9 cellular contexts compared by ENCODE assay signal in the genomic region with DNA sequence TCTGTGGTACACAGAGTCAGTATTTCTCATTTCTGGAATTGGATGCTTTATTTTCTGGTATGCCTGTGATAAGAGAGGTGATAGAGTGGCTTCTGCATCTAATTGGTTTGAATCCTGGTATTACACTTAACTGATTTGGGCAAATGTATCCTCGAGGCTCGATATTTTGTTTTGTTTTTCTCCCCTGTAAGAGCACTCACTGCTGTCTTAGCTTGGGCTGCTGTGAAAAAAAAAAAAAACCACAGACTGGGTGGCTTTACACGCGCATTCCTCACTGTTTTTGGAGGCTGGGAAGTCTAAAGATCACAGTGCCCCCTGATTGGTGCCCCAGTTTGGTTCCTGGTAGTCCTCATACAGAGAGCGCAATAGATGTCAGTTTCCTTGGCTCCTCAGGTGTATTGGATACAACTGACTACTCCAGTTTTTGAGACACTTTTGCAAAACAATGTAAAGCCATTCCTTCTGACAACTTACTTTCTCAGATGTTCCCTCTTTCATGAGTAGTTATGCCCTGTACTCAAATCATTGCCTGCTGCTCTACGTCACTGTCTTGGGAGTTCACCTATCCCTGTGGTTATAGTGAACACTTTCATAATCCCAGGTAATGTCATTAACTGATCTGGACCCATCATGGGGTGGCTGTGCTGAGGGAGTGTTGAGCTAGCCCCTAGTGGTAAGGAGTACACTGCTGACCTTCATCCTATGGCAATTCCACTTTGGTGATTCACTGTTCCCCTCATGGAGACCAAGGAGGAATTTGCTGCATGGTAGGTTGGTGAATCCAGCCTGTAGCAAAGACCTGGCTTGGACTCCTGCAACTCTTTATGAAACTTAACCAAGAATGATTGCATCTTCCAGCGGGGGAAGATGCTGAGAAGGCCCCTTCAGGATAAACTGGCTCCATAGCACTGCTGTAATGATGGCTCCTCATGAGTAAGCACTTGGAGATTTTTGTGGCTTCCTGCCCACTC. TPM values are rescaled to one million over a fixed set of nuclear protein-coding genes. Genes with fewer than 3 reads are reported as not detected.
A peak's percentile ranks its signal among the peaks of the same experiment; 100 is the strongest.
DNase-seq lines count a peak whose midpoint lies in the region; ATAC-seq, FAIRE-seq and TF ChIP-seq lines count a peak whose summit lies in the region.
"Had no signal": no experiment of that assay in that cellular context is flagged by ENCODE, and none has a peak within 500 bp of the region (broad histone marks: within the 10 kb centered on the region; RNA-seq: fewer than 3 reads in every experiment).

No MANE protein-coding gene starts in this region.

- intact Hi-C loops in HepG2 (cut with micrococcal nuclease; ENCODE audit: unreplicated experiment) (no loop called here), right lobe of liver (cut with DNase I) (no loop called here), psoas muscle (cut with DNase I) (no loop called here)

- H3K4me2 ChIP-seq in HepG2 (ENCODE audit: low read depth, low read length): no peak overlapping the region

- H3K79me2 ChIP-seq in HepG2 (ENCODE audit: insufficient read depth, low read length): peaks cover 28% of the 10 kb centered on the region

- WGBS in HepG2 (ENCODE audit: low lambda C conversion rate): 78% methylated on average over 7 of the region's 7 CpGs
- WGBS in right lobe of liver (ENCODE audit: insufficient coverage, low coverage, low lambda C conversion rate, missing lambda C conversion rate): 86% methylated on average over 7 of the region's 7 CpGs
- 88 to 96% (median 91%) methylated on average over 7 of the region's 7 CpGs for WGBS in psoas muscle, 3 donors

- CTCF ChIA-PET in HepG2 (lab: Yijun Ruan, JAX; ENCODE audit: low intra/inter-chr PET ratio, low total read pairs): interaction anchor here (0.7 kb wide), 1 partner anchor 38 kb away, joined by 3 read pairs; no protein-coding TSS in a partner anchor

- no peaks in the 10 kb centered on the region for H4K20me1 ChIP-seq in HepG2 (ENCODE audit: insufficient read depth, low read length)

- TF ChIP-seq RAD21 in HepG2 (CRISPR knock-in tag; IDR thresholded peaks at IDR 0.05): no peak

- no peaks in the 10 kb centered on the region; a peak in 1 of 5 replicates for H3K27me3 ChIP-seq in HepG2 (ENCODE audit: control insufficient read depth in 1 of 2, insufficient read depth in 2 of 2, low read length in 2 of 2)
- H3K27me3 ChIP-seq in right lobe of liver: no peaks in the 10 kb centered on the region
- H3K27me3 ChIP-seq in psoas muscle (ENCODE audit: insufficient read depth in 3 of 3, low read length in 2 of 3): no peaks in the 10 kb centered on the region

- in situ Hi-C loops in HepG2 (cut with HindIII; ENCODE audit: extremely low pct_ligation_motif_present, low pct_unique_long_range_greater_than_20kb): no loop called here

- POLR2A ChIA-PET in HepG2 (lab: Yijun Ruan, JAX): interaction anchor here (1.2 to 10.2 kb wide), 3 partner anchors 30 to 65 kb away, joined by 5 to 175 read pairs (median 9); a partner anchor contains a TSS

- TF ChIP-seq EP300 in HepG2 (IDR thresholded peaks at IDR 0.05; ENCODE audit: low read depth in 2 of 2, low read length in 2 of 2) (no peak), HepG2 (CRISPR knock-in tag; IDR thresholded peaks at IDR 0.05; ENCODE audit: borderline replicate concordance) (no peak)

- H3K4me1 ChIP-seq in HepG2 (ENCODE audit: insufficient read depth, low read length) (peaks cover 42% of the 10 kb centered on the region), right lobe of liver (peaks cover 0 to 13% (median 0%) of the 10 kb centered on the region in 4 donors), psoas muscle (peaks cover 16% of the 10 kb centered on the region)

- BruUV-seq in HepG2 (replicated peaks; lab: Mats Ljungman, UMichigan): no TSS peak

- H3K4me3 ChIP-seq in HepG2 (replicated peaks in 1 of 3; ENCODE audit: insufficient read depth in 1 of 3, low read depth in 2 of 3, low read length in 3 of 3) (no peak overlapping the region), right lobe of liver (no peak overlapping the region), psoas muscle (no peak overlapping the region)

- DNase-seq in HepG2 (ENCODE audit: low spot score) (peak; percentile 68), right lobe of liver (no peak), SW 1271 (lab: John Stamatoyannopoulos, UW) (peak; percentile 9 to 39), fibroblast of peridontal ligament (ENCODE audit: extremely low read depth) (peak; percentile 27), NCI-H1048 (lab: John Stamatoyannopoulos, UW) (no peak), globus pallidus (ENCODE audit: low spot score) (no peak), psoas muscle (no peak)
- no peak for DNase-seq in activated effector memory CD4-positive, alpha-beta T cell treated with Interleukin-2 at 50 U/mL for 16 hours

- peaks cover 10 to 34% of the 10 kb centered on the region in 2 experiments for H3K36me3 ChIP-seq in HepG2 (replicated peaks in 1 of 2; ENCODE audit: control insufficient read depth in 1 of 2, insufficient read depth in 2 of 2, low read length in 2 of 2)
- H3K36me3 ChIP-seq in right lobe of liver: peaks cover 0 to 37% (median 4%) of the 10 kb centered on the region in 4 donors
- H3K36me3 ChIP-seq in psoas muscle (ENCODE audit: insufficient read depth in 1 of 2, low read depth in 1 of 2): peaks cover 9 to 63% of the 10 kb centered on the region in 2 donors

- H3K9ac ChIP-seq in HepG2 (ENCODE audit: insufficient read depth, low read depth, low read length): peak overlapping the region; percentile 0; the same call in 1 of the 2 replicates

- peak; percentile 21 for ATAC-seq in HepG2
- ATAC-seq in right lobe of liver: no peak
- ATAC-seq in psoas muscle: no peak

- H3K27ac ChIP-seq in HepG2 (ENCODE audit: extremely low read length, insufficient read depth, low read length) (peak overlapping the region; percentile 39), right lobe of liver (no peak overlapping the region), psoas muscle (no peak overlapping the region)

- no peak overlapping the region for H2AFZ ChIP-seq in HepG2 (ENCODE audit: low read length)

- no peak for FAIRE-seq in HepG2 (lab: Jason Lieb, UNC)

- H3K9me3 ChIP-seq in HepG2 (ENCODE audit: low read length) (no peaks in the 10 kb centered on the region), right lobe of liver (no peaks in the 10 kb centered on the region), psoas muscle (no peaks in the 10 kb centered on the region)

- peak; percentile 50 for TF ChIP-seq CTCF in HepG2 (CRISPR knock-in tag; IDR thresholded peaks at IDR 0.05)
- no peak for TF ChIP-seq CTCF in right lobe of liver (IDR thresholded peaks at IDR 0.05)
- TF ChIP-seq CTCF in psoas muscle (IDR thresholded peaks at IDR 0.05): no peak

- TF ChIP-seq POLR2A in HepG2 (IDR thresholded peaks at IDR 0.05; ENCODE audit: insufficient read depth in 1 of 2, low read depth in 2 of 2, low read length in 2 of 2) (peak in 1 of 2 experiments; percentile 50; a peak in 1 of 4 replicates), right lobe of liver (IDR thresholded peaks at IDR 0.05) (no peak)

RNA-seq across cellular contexts. Expression of a gene that starts 3.5 kb away (rescaled TPM):
- total RNA-seq in HepG2 (2016; rRNA removed; fragmentation: Illumina TruSeq; extraction: Trizol): 534 and 775 TPM in 2 replicates
- 162 and 165 TPM in 2 replicates for total RNA-seq in HepG2 (2016; cell fraction: cytosol; rRNA removed; fragmentation: Illumina TruSeq; extraction: Trizol; ENCODE audit: low read depth)
- 542 and 812 TPM in 2 replicates for total RNA-seq in HepG2 (2016; cell fraction: insoluble cytoplasmic fraction; rRNA removed; fragmentation: Illumina TruSeq; extraction: Trizol)
- 231 and 232 TPM in 2 replicates for total RNA-seq in HepG2 (2016; cell fraction: membrane; rRNA removed; fragmentation: Illumina TruSeq; extraction: Trizol)
- total RNA-seq in HepG2 (2016; cell fraction: nucleus; rRNA removed; fragmentation: Illumina TruSeq; extraction: Trizol): 200 and 223 TPM in 2 replicates
- 121 and 132 TPM in 2 replicates for polyA plus RNA-seq in HepG2 (2011; rRNA removed)
- 62.8 and 103 TPM in 2 replicates for polyA plus RNA-seq in HepG2 (2011; cell fraction: cytosol; rRNA removed)
- polyA plus RNA-seq in HepG2 (2011; cell fraction: nucleus; rRNA removed): 28.1 and 44.2 TPM in 2 replicates
- 172 and 185 TPM in 2 replicates for polyA plus RNA-seq in HepG2 (2012)
- 142 and 156 TPM in 2 replicates for polyA plus RNA-seq in HepG2 (2016; cell fraction: cytosol; fragmentation: Illumina TruSeq; extraction: Trizol; ENCODE audit: low read depth)
- 580 and 631 TPM in 2 replicates for polyA plus RNA-seq in HepG2 (2016; cell fraction: insoluble cytoplasmic fraction; fragmentation: Illumina TruSeq; extraction: Trizol; ENCODE audit: low read depth)
- 160 and 171 TPM in 2 replicates for polyA plus RNA-seq in HepG2 (2016; cell fraction: membrane; fragmentation: Illumina TruSeq; extraction: Trizol; ENCODE audit: low read depth)
- polyA plus RNA-seq in HepG2 (2016; cell fraction: nucleus; fragmentation: Illumina TruSeq; extraction: Trizol; ENCODE audit: insufficient read depth, low read depth): 219 and 233 TPM in 2 replicates
- polyA minus RNA-seq in HepG2 (2011; rRNA and poly(A)+ RNA removed; ENCODE audit: low replicate concordance): 52.5 and 89.6 TPM in 2 replicates
- 46.9 and 65.1 TPM in 2 replicates for polyA minus RNA-seq in HepG2 (2011; cell fraction: cytosol; rRNA and poly(A)+ RNA removed)
- 46.6 and 77.2 TPM in 2 replicates for polyA minus RNA-seq in HepG2 (2011; cell fraction: nucleus; rRNA and poly(A)+ RNA removed)
- 100 to 1,000 TPM in 1 of 6 experiments, 10 to 100 TPM in 5; 11.2 to 120 (median 52.2) TPM for total RNA-seq in right lobe of liver
- 1 to 10 TPM; 2.1 to 3.0 (median 2.6) TPM for total RNA-seq in psoas muscle
- polyA plus RNA-seq in psoas muscle: 1 to 10 TPM; 1.8 to 3.0 (median 2.3) TPM

RNA-seq across cellular contexts. Expression of a gene that starts 31.0 kb away (rescaled TPM):
- total RNA-seq in HepG2 (2016; rRNA removed; fragmentation: Illumina TruSeq; extraction: Trizol): 167 and 203 TPM in 2 replicates
- total RNA-seq in HepG2 (2016; cell fraction: cytosol; rRNA removed; fragmentation: Illumina TruSeq; extraction: Trizol; ENCODE audit: low read depth): 67.7 and 76.4 TPM in 2 replicates
- 167 and 194 TPM in 2 replicates for total RNA-seq in HepG2 (2016; cell fraction: insoluble cytoplasmic fraction; rRNA removed; fragmentation: Illumina TruSeq; extraction: Trizol)
- 157 and 172 TPM in 2 replicates for total RNA-seq in HepG2 (2016; cell fraction: membrane; rRNA removed; fragmentation: Illumina TruSeq; extraction: Trizol)
- total RNA-seq in HepG2 (2016; cell fraction: nucleus; rRNA removed; fragmentation: Illumina TruSeq; extraction: Trizol): 123 and 137 TPM in 2 replicates
- polyA plus RNA-seq in HepG2 (2011; rRNA removed): 29.4 and 31.6 TPM in 2 replicates
- 14.5 and 23.5 TPM in 2 replicates for polyA plus RNA-seq in HepG2 (2011; cell fraction: cytosol; rRNA removed)
- polyA plus RNA-seq in HepG2 (2011; cell fraction: nucleus; rRNA removed): 34.9 and 43.6 TPM in 2 replicates
- 82.9 and 92.4 TPM in 2 replicates for polyA plus RNA-seq in HepG2 (2012)
- polyA plus RNA-seq in HepG2 (2016; cell fraction: cytosol; fragmentation: Illumina TruSeq; extraction: Trizol; ENCODE audit: low read depth): 82.6 and 108 TPM in 2 replicates
- 194 and 196 TPM in 2 replicates for polyA plus RNA-seq in HepG2 (2016; cell fraction: insoluble cytoplasmic fraction; fragmentation: Illumina TruSeq; extraction: Trizol; ENCODE audit: low read depth)
- polyA plus RNA-seq in HepG2 (2016; cell fraction: membrane; fragmentation: Illumina TruSeq; extraction: Trizol; ENCODE audit: low read depth): 129 and 154 TPM in 2 replicates
- 169 and 179 TPM in 2 replicates for polyA plus RNA-seq in HepG2 (2016; cell fraction: nucleus; fragmentation: Illumina TruSeq; extraction: Trizol; ENCODE audit: insufficient read depth, low read depth)
- 21.5 and 32.6 TPM in 2 replicates for polyA minus RNA-seq in HepG2 (2011; rRNA and poly(A)+ RNA removed; ENCODE audit: low replicate concordance)
- 22.7 and 30.4 TPM in 2 replicates for polyA minus RNA-seq in HepG2 (2011; cell fraction: cytosol; rRNA and poly(A)+ RNA removed)
- 131 and 155 TPM in 2 replicates for polyA minus RNA-seq in HepG2 (2011; cell fraction: nucleus; rRNA and poly(A)+ RNA removed)
- total RNA-seq in right lobe of liver: 10 to 100 TPM; 21.1 to 64.3 (median 37.6) TPM
- total RNA-seq in psoas muscle: 100 to 1,000 TPM in 3 of 4 donors, 10 to 100 TPM in 1; 51.8 to 199 (median 107) TPM
- polyA plus RNA-seq in psoas muscle: 100 to 1,000 TPM; 131 to 284 (median 265) TPM

RNA-seq across cellular contexts. Expression of a gene that starts 31.1 kb away (rescaled TPM):
- total RNA-seq in HepG2 (2016; rRNA removed; fragmentation: Illumina TruSeq; extraction: Trizol) (553 and 677 TPM in 2 replicates), right lobe of liver (10 to 100 TPM; 50.4 to 97.1 (median 77.8) TPM), psoas muscle (100 to 1,000 TPM; 156 to 228 (median 193) TPM)
- 167 and 195 TPM in 2 replicates for total RNA-seq in HepG2 (2016; cell fraction: cytosol; rRNA removed; fragmentation: Illumina TruSeq; extraction: Trizol; ENCODE audit: low read depth)
- total RNA-seq in HepG2 (2016; cell fraction: insoluble cytoplasmic fraction; rRNA removed; fragmentation: Illumina TruSeq; extraction: Trizol): 558 and 662 TPM in 2 replicates
- total RNA-seq in HepG2 (2016; cell fraction: membrane; rRNA removed; fragmentation: Illumina TruSeq; extraction: Trizol): 368 and 445 TPM in 2 replicates
- 262 and 285 TPM in 2 replicates for total RNA-seq in HepG2 (2016; cell fraction: nucleus; rRNA removed; fragmentation: Illumina TruSeq; extraction: Trizol)
- polyA plus RNA-seq in HepG2 (2011; rRNA removed) (102 and 116 TPM in 2 replicates), psoas muscle (100 to 1,000 TPM; 153 to 307 (median 277) TPM)
- polyA plus RNA-seq in HepG2 (2011; cell fraction: cytosol; rRNA removed): 99.2 and 105 TPM in 2 replicates
- polyA plus RNA-seq in HepG2 (2011; cell fraction: nucleus; rRNA removed): 138 and 159 TPM in 2 replicates
- polyA plus RNA-seq in HepG2 (2012): 242 and 252 TPM in 2 replicates
- 157 and 173 TPM in 2 replicates for polyA plus RNA-seq in HepG2 (2016; cell fraction: cytosol; fragmentation: Illumina TruSeq; extraction: Trizol; ENCODE audit: low read depth)
- polyA plus RNA-seq in HepG2 (2016; cell fraction: insoluble cytoplasmic fraction; fragmentation: Illumina TruSeq; extraction: Trizol; ENCODE audit: low read depth): 584 and 596 TPM in 2 replicates
- polyA plus RNA-seq in HepG2 (2016; cell fraction: membrane; fragmentation: Illumina TruSeq; extraction: Trizol; ENCODE audit: low read depth): 236 and 293 TPM in 2 replicates
- 406 and 459 TPM in 2 replicates for polyA plus RNA-seq in HepG2 (2016; cell fraction: nucleus; fragmentation: Illumina TruSeq; extraction: Trizol; ENCODE audit: insufficient read depth, low read depth)
- polyA minus RNA-seq in HepG2 (2011; rRNA and poly(A)+ RNA removed; ENCODE audit: low replicate concordance): 138 and 285 TPM in 2 replicates
- polyA minus RNA-seq in HepG2 (2011; cell fraction: cytosol; rRNA and poly(A)+ RNA removed): 242 and 244 TPM in 2 replicates
- polyA minus RNA-seq in HepG2 (2011; cell fraction: nucleus; rRNA and poly(A)+ RNA removed): 245 and 282 TPM in 2 replicates

RNA-seq across cellular contexts. Expression of a gene that starts 32.0 kb away (rescaled TPM):
- total RNA-seq in HepG2 (2016; rRNA removed; fragmentation: Illumina TruSeq; extraction: Trizol) (176 and 241 TPM in 2 replicates), right lobe of liver (10 to 100 TPM; 26.6 to 78.5 (median 43.1) TPM), psoas muscle (10 to 100 TPM; 45.0 to 71.9 (median 60.1) TPM)
- total RNA-seq in HepG2 (2016; cell fraction: cytosol; rRNA removed; fragmentation: Illumina TruSeq; extraction: Trizol; ENCODE audit: low read depth): 87.3 and 95.0 TPM in 2 replicates
- 183 and 249 TPM in 2 replicates for total RNA-seq in HepG2 (2016; cell fraction: insoluble cytoplasmic fraction; rRNA removed; fragmentation: Illumina TruSeq; extraction: Trizol)
- 132 TPM in 2 replicates for total RNA-seq in HepG2 (2016; cell fraction: membrane; rRNA removed; fragmentation: Illumina TruSeq; extraction: Trizol)
- total RNA-seq in HepG2 (2016; cell fraction: nucleus; rRNA removed; fragmentation: Illumina TruSeq; extraction: Trizol): 62.7 and 70.4 TPM in 2 replicates
- polyA plus RNA-seq in HepG2 (2011; rRNA removed) (74.2 and 85.6 TPM in 2 replicates), psoas muscle (100 to 1,000 TPM in 2 of 3 donors, 10 to 100 TPM in 1; 98.7 to 149 (median 145) TPM)
- polyA plus RNA-seq in HepG2 (2011; cell fraction: cytosol; rRNA removed): 65.6 and 79.0 TPM in 2 replicates
- polyA plus RNA-seq in HepG2 (2011; cell fraction: nucleus; rRNA removed): 20.8 and 28.8 TPM in 2 replicates
- polyA plus RNA-seq in HepG2 (2012): 63.5 and 72.2 TPM in 2 replicates
- 85.1 and 96.0 TPM in 2 replicates for polyA plus RNA-seq in HepG2 (2016; cell fraction: cytosol; fragmentation: Illumina TruSeq; extraction: Trizol; ENCODE audit: low read depth)
- polyA plus RNA-seq in HepG2 (2016; cell fraction: insoluble cytoplasmic fraction; fragmentation: Illumina TruSeq; extraction: Trizol; ENCODE audit: low read depth): 291 and 300 TPM in 2 replicates
- polyA plus RNA-seq in HepG2 (2016; cell fraction: membrane; fragmentation: Illumina TruSeq; extraction: Trizol; ENCODE audit: low read depth): 120 and 134 TPM in 2 replicates
- polyA plus RNA-seq in HepG2 (2016; cell fraction: nucleus; fragmentation: Illumina TruSeq; extraction: Trizol; ENCODE audit: insufficient read depth, low read depth): 124 and 125 TPM in 2 replicates
- 34.2 and 40.9 TPM in 2 replicates for polyA minus RNA-seq in HepG2 (2011; rRNA and poly(A)+ RNA removed; ENCODE audit: low replicate concordance)
- 21.3 and 22.0 TPM in 2 replicates for polyA minus RNA-seq in HepG2 (2011; cell fraction: cytosol; rRNA and poly(A)+ RNA removed)
- polyA minus RNA-seq in HepG2 (2011; cell fraction: nucleus; rRNA and poly(A)+ RNA removed): 17.4 and 18.3 TPM in 2 replicates

RNA-seq across cellular contexts. Expression of a gene that starts 41.8 kb away (rescaled TPM):
- total RNA-seq in HepG2 (2016; rRNA removed; fragmentation: Illumina TruSeq; extraction: Trizol): not detected in 2 replicates
- not detected in 2 replicates for total RNA-seq in HepG2 (2016; cell fraction: cytosol; rRNA removed; fragmentation: Illumina TruSeq; extraction: Trizol; ENCODE audit: low read depth)
- not detected in 2 replicates for total RNA-seq in HepG2 (2016; cell fraction: insoluble cytoplasmic fraction; rRNA removed; fragmentation: Illumina TruSeq; extraction: Trizol)
- not detected in 2 replicates for total RNA-seq in HepG2 (2016; cell fraction: membrane; rRNA removed; fragmentation: Illumina TruSeq; extraction: Trizol)
- not detected in 2 replicates for total RNA-seq in HepG2 (2016; cell fraction: nucleus; rRNA removed; fragmentation: Illumina TruSeq; extraction: Trizol)
- polyA plus RNA-seq in HepG2 (2011; rRNA removed): 0.04 TPM in 1 of 2 replicates, not detected in the other
- polyA plus RNA-seq in HepG2 (2011; cell fraction: cytosol; rRNA removed): not detected in 2 replicates
- polyA plus RNA-seq in HepG2 (2011; cell fraction: nucleus; rRNA removed): 0.07 TPM in 1 of 2 replicates, not detected in the other
- polyA plus RNA-seq in HepG2 (2012): not detected in 2 replicates
- 0.07 TPM in 1 of 2 replicates, not detected in the other for polyA plus RNA-seq in HepG2 (2016; cell fraction: cytosol; fragmentation: Illumina TruSeq; extraction: Trizol; ENCODE audit: low read depth)
- not detected in 2 replicates for polyA plus RNA-seq in HepG2 (2016; cell fraction: insoluble cytoplasmic fraction; fragmentation: Illumina TruSeq; extraction: Trizol; ENCODE audit: low read depth)
- not detected in 2 replicates for polyA plus RNA-seq in HepG2 (2016; cell fraction: membrane; fragmentation: Illumina TruSeq; extraction: Trizol; ENCODE audit: low read depth)
- polyA plus RNA-seq in HepG2 (2016; cell fraction: nucleus; fragmentation: Illumina TruSeq; extraction: Trizol; ENCODE audit: insufficient read depth, low read depth): not detected in 2 replicates
- not detected in 2 replicates for polyA minus RNA-seq in HepG2 (2011; rRNA and poly(A)+ RNA removed; ENCODE audit: low replicate concordance)
- not detected in 2 replicates for polyA minus RNA-seq in HepG2 (2011; cell fraction: cytosol; rRNA and poly(A)+ RNA removed)
- polyA minus RNA-seq in HepG2 (2011; cell fraction: nucleus; rRNA and poly(A)+ RNA removed): not detected in 2 replicates
- under 1 TPM in 1 of 6 experiments, not detected in 5; 0.15 TPM for total RNA-seq in right lobe of liver
- total RNA-seq in psoas muscle: under 1 TPM in 2 of 4 donors, not detected in 2; 0.17 to 0.49 TPM
- polyA plus RNA-seq in psoas muscle: under 1 TPM; 0.09 to 0.25 (median 0.13) TPM
- total RNA-seq: G401 had no signal

Comparison
In these comparisons a context has a peak if more than half of its experiments do, and no peak if none do; other contexts are left out.
1. DNase-seq: peak in HepG2 (single experiment), SW 1271 (2 of 2) and fibroblast of peridontal ligament (single experiment); none in right lobe of liver (0 of 3), NCI-H1048 (single experiment), globus pallidus (single experiment), psoas muscle (0 of 2) and activated effector memory CD4-positive, alpha-beta T cell treated with Interleukin-2 at 50 U/mL for 16 hours (single experiment).